ENCODE assay signal across 1 cellular context in the genomic region with DNA sequence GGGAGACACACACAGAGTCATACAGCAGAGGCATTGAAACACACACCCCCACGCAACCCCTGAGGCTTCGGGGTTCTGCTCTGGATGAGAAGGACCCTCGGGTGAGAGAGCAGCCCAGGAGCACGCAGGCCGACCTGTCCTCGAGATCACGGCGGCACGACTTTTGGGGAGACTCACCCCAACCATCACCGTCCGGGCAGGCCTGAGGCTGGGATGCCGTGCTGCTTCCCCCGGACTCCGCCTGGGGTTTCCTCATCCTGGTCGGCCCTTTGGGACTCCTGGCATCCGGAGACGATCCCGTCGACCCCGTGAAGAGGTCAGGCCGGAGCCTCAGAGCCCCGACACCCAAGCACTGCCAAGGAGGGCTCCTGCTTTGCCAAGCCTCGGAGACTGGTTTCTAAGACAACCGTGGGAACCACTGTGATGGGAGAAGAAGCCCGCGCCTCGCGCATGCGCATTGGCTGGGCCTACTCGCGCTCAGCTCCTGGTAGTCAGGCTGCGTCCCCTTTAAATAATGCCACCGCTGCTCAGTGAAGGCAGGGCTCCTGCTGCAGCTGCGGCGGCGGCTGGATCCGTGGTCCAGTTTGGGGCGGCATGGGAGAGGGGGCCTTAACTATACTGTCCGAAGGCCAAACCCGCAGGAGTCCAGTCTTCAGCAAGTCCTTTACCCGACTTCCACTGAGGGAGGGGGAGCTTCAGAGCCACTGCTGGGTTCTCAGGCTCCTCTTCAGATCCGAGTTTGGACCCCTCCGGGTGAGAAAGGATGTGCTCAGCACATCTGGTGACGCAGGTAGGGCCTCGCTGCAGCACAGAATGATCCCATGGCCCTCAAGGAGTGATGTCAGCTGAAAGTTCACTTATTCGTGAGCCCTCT.
TF ChIP-seq lines count a peak whose summit lies in the region.

No MANE protein-coding gene starts in this region.

TF ChIP-seq in GM23338, 12 proteins besides CTCF, POLR2A, EP300 and RAD21 (continued from another document):
- TF ChIP-seq, protein P1, sequence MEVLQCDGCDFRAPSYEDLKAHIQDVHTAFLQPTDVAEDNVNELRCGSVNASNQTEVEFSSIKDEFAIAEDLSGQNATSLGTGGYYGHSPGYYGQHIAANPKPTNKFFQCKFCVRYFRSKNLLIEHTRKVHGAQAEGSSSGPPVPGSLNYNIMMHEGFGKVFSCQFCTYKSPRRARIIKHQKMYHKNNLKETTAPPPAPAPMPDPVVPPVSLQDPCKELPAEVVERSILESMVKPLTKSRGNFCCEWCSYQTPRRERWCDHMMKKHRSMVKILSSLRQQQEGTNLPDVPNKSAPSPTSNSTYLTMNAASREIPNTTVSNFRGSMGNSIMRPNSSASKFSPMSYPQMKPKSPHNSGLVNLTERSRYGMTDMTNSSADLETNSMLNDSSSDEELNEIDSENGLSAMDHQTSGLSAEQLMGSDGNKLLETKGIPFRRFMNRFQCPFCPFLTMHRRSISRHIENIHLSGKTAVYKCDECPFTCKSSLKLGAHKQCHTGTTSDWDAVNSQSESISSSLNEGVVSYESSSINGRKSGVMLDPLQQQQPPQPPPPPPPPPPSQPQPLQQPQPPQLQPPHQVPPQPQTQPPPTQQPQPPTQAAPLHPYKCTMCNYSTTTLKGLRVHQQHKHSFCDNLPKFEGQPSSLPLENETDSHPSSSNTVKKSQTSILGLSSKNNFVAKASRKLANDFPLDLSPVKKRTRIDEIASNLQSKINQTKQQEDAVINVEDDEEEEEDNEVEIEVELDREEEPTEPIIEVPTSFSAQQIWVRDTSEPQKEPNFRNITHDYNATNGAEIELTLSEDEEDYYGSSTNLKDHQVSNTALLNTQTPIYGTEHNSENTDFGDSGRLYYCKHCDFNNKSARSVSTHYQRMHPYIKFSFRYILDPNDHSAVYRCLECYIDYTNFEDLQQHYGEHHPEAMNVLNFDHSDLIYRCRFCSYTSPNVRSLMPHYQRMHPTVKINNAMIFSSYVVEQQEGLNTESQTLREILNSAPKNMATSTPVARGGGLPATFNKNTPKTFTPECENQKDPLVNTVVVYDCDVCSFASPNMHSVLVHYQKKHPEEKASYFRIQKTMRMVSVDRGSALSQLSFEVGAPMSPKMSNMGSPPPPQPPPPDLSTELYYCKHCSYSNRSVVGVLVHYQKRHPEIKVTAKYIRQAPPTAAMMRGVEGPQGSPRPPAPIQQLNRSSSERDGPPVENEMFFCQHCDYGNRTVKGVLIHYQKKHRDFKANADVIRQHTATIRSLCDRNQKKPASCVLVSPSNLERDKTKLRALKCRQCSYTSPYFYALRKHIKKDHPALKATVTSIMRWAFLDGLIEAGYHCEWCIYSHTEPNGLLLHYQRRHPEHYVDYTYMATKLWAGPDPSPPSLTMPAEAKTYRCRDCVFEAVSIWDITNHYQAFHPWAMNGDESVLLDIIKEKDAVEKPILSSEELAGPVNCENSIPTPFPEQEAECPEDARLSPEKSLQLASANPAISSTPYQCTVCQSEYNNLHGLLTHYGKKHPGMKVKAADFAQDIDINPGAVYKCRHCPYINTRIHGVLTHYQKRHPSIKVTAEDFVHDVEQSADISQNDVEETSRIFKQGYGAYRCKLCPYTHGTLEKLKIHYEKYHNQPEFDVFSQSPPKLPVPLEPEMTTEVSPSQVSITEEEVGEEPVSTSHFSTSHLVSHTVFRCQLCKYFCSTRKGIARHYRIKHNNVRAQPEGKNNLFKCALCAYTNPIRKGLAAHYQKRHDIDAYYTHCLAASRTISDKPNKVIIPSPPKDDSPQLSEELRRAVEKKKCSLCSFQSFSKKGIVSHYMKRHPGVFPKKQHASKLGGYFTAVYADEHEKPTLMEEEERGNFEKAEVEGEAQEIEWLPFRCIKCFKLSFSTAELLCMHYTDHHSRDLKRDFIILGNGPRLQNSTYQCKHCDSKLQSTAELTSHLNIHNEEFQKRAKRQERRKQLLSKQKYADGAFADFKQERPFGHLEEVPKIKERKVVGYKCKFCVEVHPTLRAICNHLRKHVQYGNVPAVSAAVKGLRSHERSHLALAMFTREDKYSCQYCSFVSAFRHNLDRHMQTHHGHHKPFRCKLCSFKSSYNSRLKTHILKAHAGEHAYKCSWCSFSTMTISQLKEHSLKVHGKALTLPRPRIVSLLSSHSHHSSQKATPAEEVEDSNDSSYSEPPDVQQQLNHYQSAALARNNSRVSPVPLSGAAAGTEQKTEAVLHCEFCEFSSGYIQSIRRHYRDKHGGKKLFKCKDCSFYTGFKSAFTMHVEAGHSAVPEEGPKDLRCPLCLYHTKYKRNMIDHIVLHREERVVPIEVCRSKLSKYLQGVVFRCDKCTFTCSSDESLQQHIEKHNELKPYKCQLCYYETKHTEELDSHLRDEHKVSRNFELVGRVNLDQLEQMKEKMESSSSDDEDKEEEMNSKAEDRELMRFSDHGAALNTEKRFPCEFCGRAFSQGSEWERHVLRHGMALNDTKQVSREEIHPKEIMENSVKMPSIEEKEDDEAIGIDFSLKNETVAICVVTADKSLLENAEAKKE (CRISPR knock-in tag; IDR thresholded peaks at IDR 0.05) = no peak
- TF ChIP-seq, protein P2, sequence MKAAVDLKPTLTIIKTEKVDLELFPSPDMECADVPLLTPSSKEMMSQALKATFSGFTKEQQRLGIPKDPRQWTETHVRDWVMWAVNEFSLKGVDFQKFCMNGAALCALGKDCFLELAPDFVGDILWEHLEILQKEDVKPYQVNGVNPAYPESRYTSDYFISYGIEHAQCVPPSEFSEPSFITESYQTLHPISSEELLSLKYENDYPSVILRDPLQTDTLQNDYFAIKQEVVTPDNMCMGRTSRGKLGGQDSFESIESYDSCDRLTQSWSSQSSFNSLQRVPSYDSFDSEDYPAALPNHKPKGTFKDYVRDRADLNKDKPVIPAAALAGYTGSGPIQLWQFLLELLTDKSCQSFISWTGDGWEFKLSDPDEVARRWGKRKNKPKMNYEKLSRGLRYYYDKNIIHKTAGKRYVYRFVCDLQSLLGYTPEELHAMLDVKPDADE (IDR thresholded peaks at IDR 0.05) = no peak
- TF ChIP-seq CREB1 (CRISPR knock-in tag; IDR thresholded peaks at IDR 0.05; ENCODE audit: low read depth) (no peak), ZNF114 (CRISPR knock-in tag; IDR thresholded peaks at IDR 0.05) (no peak), EZH2 (IDR thresholded peaks at IDR 0.05; ENCODE audit: low read depth, unreplicated experiment) (no peak), STAT1 (IDR thresholded peaks at IDR 0.05; ENCODE audit: unreplicated experiment) (no peak), EZH2phosphoT487 (IDR thresholded peaks at IDR 0.05; ENCODE audit: unreplicated experiment) (no peak), POLR2AphosphoS5 (IDR thresholded peaks at IDR 0.05; ENCODE audit: low read depth) (no peak), JUNB (IDR thresholded peaks at IDR 0.05; ENCODE audit: unreplicated experiment) (no peak)
- TF ChIP-seq, protein P3, sequence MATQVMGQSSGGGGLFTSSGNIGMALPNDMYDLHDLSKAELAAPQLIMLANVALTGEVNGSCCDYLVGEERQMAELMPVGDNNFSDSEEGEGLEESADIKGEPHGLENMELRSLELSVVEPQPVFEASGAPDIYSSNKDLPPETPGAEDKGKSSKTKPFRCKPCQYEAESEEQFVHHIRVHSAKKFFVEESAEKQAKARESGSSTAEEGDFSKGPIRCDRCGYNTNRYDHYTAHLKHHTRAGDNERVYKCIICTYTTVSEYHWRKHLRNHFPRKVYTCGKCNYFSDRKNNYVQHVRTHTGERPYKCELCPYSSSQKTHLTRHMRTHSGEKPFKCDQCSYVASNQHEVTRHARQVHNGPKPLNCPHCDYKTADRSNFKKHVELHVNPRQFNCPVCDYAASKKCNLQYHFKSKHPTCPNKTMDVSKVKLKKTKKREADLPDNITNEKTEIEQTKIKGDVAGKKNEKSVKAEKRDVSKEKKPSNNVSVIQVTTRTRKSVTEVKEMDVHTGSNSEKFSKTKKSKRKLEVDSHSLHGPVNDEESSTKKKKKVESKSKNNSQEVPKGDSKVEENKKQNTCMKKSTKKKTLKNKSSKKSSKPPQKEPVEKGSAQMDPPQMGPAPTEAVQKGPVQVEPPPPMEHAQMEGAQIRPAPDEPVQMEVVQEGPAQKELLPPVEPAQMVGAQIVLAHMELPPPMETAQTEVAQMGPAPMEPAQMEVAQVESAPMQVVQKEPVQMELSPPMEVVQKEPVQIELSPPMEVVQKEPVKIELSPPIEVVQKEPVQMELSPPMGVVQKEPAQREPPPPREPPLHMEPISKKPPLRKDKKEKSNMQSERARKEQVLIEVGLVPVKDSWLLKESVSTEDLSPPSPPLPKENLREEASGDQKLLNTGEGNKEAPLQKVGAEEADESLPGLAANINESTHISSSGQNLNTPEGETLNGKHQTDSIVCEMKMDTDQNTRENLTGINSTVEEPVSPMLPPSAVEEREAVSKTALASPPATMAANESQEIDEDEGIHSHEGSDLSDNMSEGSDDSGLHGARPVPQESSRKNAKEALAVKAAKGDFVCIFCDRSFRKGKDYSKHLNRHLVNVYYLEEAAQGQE (IDR thresholded peaks at IDR 0.05; ENCODE audit: unreplicated experiment) = no peak
